In genomic region chr10:124221356-124222297, GRCh38 we compare ENCODE assay signal across 9 cellular contexts.
DNase-seq lines count a peak whose midpoint lies in the region; ATAC-seq and TF ChIP-seq lines count a peak whose summit lies in the region.
"Had no signal": no experiment of that assay in that cellular context is flagged by ENCODE, and none has a peak within 500 bp of the region (broad histone marks: within the 10 kb centered on the region; RNA-seq: fewer than 3 reads in every experiment).

No MANE protein-coding gene starts in this region.

- intact Hi-C loops in activated CD8-positive, alpha-beta T cell treated with anti-CD3 and anti-CD28 coated beads for 36 hours (cut with micrococcal nuclease) = no loop called here

- no peak overlapping the region for H3K27ac Mint-ChIP-seq in activated CD8-positive, alpha-beta T cell treated with anti-CD3 and anti-CD28 coated beads for 36 hours

- DNase-seq in activated CD8-positive, alpha-beta T cell treated with anti-CD3 and anti-CD28 coated beads for 36 hours = peak; percentile 37
- peak; percentile 36 for DNase-seq in renal cortical epithelial cell (ENCODE audit: low read depth)
- no peak for DNase-seq in NOMO-1 treated with DMSO at 0.1 percent for 48 hours (lab: John Stamatoyannopoulos, UW; ENCODE audit: unreplicated experiment)
- no peak for DNase-seq in COLO668 (lab: John Stamatoyannopoulos, UW; ENCODE audit: unreplicated experiment)
- DNase-seq in islet precursor cell = no peak
- DNase-seq: stimulated activated CD4-positive, alpha-beta T cell treated with anti-CD3 and anti-CD28 coated beads, Interleukin-12 subunit alpha, Interleukin-12 subunit beta, amount 100 ng/mL, for 4 hours had no signal

- H3K36me3 Mint-ChIP-seq in activated CD8-positive, alpha-beta T cell treated with anti-CD3 and anti-CD28 coated beads for 36 hours (ENCODE audit: low read depth) = no peaks in the 10 kb centered on the region

- CTCF ChIA-PET in activated CD8-positive, alpha-beta T cell treated with anti-CD3 and anti-CD28 coated beads for 36 hours (lab: Charles Lee) = interaction anchor here (1.4 kb wide), 1 partner anchor 168 kb away, joined by 5 read pairs; no protein-coding TSS in a partner anchor

- peak; percentile 10 for TF ChIP-seq POLR2A in GM19193 (IDR thresholded peaks at IDR 0.05; ENCODE audit: extremely low read depth, insufficient read depth, insufficient read length)

- no peak overlapping the region for H3K4me3 Mint-ChIP-seq in activated CD8-positive, alpha-beta T cell treated with anti-CD3 and anti-CD28 coated beads for 36 hours

- H3K27me3 Mint-ChIP-seq in activated CD8-positive, alpha-beta T cell treated with anti-CD3 and anti-CD28 coated beads for 36 hours = peaks cover 9% of the 10 kb centered on the region

- peak; percentile 79 for ATAC-seq in HG02885 (IDR thresholded peaks at IDR 0.05; ENCODE audit: poor library complexity, unreplicated experiment)
- no peak for ATAC-seq in activated CD8-positive, alpha-beta T cell treated with anti-CD3 and anti-CD28 coated beads for 36 hours
- no peak for ATAC-seq in activated CD4-positive, CD25-positive, alpha-beta regulatory T cell treated with anti-CD3 and anti-CD28 coated beads, Interleukin-2, amount 50 U/mL, for 24 hours

- no peaks in the 10 kb centered on the region for H3K9me3 Mint-ChIP-seq in activated CD8-positive, alpha-beta T cell treated with anti-CD3 and anti-CD28 coated beads for 36 hours

- POLR2A ChIA-PET in activated CD8-positive, alpha-beta T cell treated with anti-CD3 and anti-CD28 coated beads for 36 hours (lab: Charles Lee) = interaction anchor here (1.4 kb wide), 1 partner anchor 10 kb away, joined by 3 read pairs; no protein-coding TSS in a partner anchor

- TF ChIP-seq CTCF in activated CD8-positive, alpha-beta T cell treated with anti-CD3 and anti-CD28 coated beads for 36 hours (IDR thresholded peaks at IDR 0.05) = no peak

- peaks cover 8% of the 10 kb centered on the region for H3K4me1 Mint-ChIP-seq in activated CD8-positive, alpha-beta T cell treated with anti-CD3 and anti-CD28 coated beads for 36 hours (ENCODE audit: low read depth)

Comparison
In these comparisons a context has a peak if more than half of its experiments do, and no peak if none do; other contexts are left out.
1. DNase-seq: peak in activated CD8-positive, alpha-beta T cell treated with anti-CD3 and anti-CD28 coated beads for 36 hours (single experiment) and renal cortical epithelial cell (single experiment); none in NOMO-1 treated with DMSO at 0.1 percent for 48 hours (single experiment), COLO668 (single experiment) and islet precursor cell (single experiment).